Comparison of ENCODE assay signal across 18 cellular contexts in genomic region chrX:81261576-81261975, GRCh38. TPM values are rescaled to one million over a fixed set of nuclear protein-coding genes. Genes with fewer than 3 reads are reported as not detected.
DNase-seq lines count a peak whose midpoint lies in the region; ATAC-seq, FAIRE-seq and TF ChIP-seq lines count a peak whose summit lies in the region.
"Had no signal": no experiment of that assay in that cellular context is flagged by ENCODE, and none has a peak within 500 bp of the region (broad histone marks: within the 10 kb centered on the region; RNA-seq: fewer than 3 reads in every experiment).

No MANE protein-coding gene starts in this region.

- H3K27ac ChIP-seq in breast epithelium (peak overlapping the region; percentile 41 to 61), uterus (peak overlapping the region; percentile 46 to 62)
- H3K27ac ChIP-seq: KMS-11, left lung had no signal

- peaks cover 21% of the 10 kb centered on the region for H3K4me1 Mint-ChIP-seq in memory B cell
- peaks cover 27 to 29% of the 10 kb centered on the region in 2 donors for H3K4me1 Mint-ChIP-seq in effector memory CD8-positive, alpha-beta T cell (ENCODE audit: low read depth in 2 of 2)

- intact Hi-C loops in breast epithelium (cut with DNase I; ENCODE audit: low total_unique reads), result no loop called here
- intact Hi-C loops in uterus (cut with DNase I; ENCODE audit: low total_unique reads), result no loop called here

- no peak overlapping the region for H3K4me3 Mint-ChIP-seq in memory B cell
- H3K4me3 Mint-ChIP-seq in effector memory CD8-positive, alpha-beta T cell, result no peak overlapping the region
- H3K4me3 Mint-ChIP-seq: activated CD4-positive, alpha-beta memory T cell treated with anti-CD3 and anti-CD28 coated beads for 36 hours; activated naive CD8-positive, alpha-beta T cell; central memory CD8-positive, alpha-beta T cell had no signal

- no peaks in the 10 kb centered on the region for H3K27me3 ChIP-seq in breast epithelium
- H3K27me3 ChIP-seq in uterus, result no peaks in the 10 kb centered on the region
- H3K27me3 ChIP-seq: BE2C, left lung had no signal

- H3K4me3 ChIP-seq in breast epithelium (no peak overlapping the region), uterus (no peak overlapping the region)
- H3K4me3 ChIP-seq: left lung, thoracic aorta had no signal

- H3K9me3 Mint-ChIP-seq in memory B cell, result no peaks in the 10 kb centered on the region
- no peaks in the 10 kb centered on the region for H3K9me3 Mint-ChIP-seq in effector memory CD8-positive, alpha-beta T cell
- H3K9me3 Mint-ChIP-seq: central memory CD8-positive, alpha-beta T cell had no signal

- H3K9me3 ChIP-seq in breast epithelium (no peaks in the 10 kb centered on the region), uterus (no peaks in the 10 kb centered on the region)
- H3K9me3 ChIP-seq: BE2C, left lung, thoracic aorta had no signal

- H3K4me1 ChIP-seq in breast epithelium (peaks cover 0 to 5% of the 10 kb centered on the region in 2 donors), uterus (no peaks in the 10 kb centered on the region)
- H3K4me1 ChIP-seq: BE2C had no signal

- no peaks in the 10 kb centered on the region for H3K27me3 Mint-ChIP-seq in memory B cell
- no peaks in the 10 kb centered on the region for H3K27me3 Mint-ChIP-seq in effector memory CD8-positive, alpha-beta T cell
- H3K27me3 Mint-ChIP-seq: activated CD4-positive, alpha-beta memory T cell treated with anti-CD3 and anti-CD28 coated beads for 36 hours; activated naive CD8-positive, alpha-beta T cell; central memory CD8-positive, alpha-beta T cell had no signal

- TF ChIP-seq POLR2A in breast epithelium (IDR thresholded peaks at IDR 0.05) (no peak), uterus (IDR thresholded peaks at IDR 0.05) (no peak)

- ATAC-seq in memory B cell (ENCODE audit: low read depth), result no peak
- no peak for ATAC-seq in effector memory CD8-positive, alpha-beta T cell (replicated peaks)
- ATAC-seq: left lung had no signal

- peak overlapping the region; percentile 47 for H3K27ac Mint-ChIP-seq in memory B cell
- peak overlapping the region in 1 of 2 donors; percentile 44 for H3K27ac Mint-ChIP-seq in effector memory CD8-positive, alpha-beta T cell
- H3K27ac Mint-ChIP-seq: activated CD4-positive, alpha-beta memory T cell treated with anti-CD3 and anti-CD28 coated beads for 36 hours; activated naive CD8-positive, alpha-beta T cell had no signal

- DNase-seq in M059J (ENCODE audit: low read depth) (peak; percentile 40), breast epithelium (ENCODE audit: low spot score in 2 of 2) (no peak), memory B cell (ENCODE audit: low spot score in 2 of 2) (no peak), uterus (no peak), SKM-1 (lab: John Stamatoyannopoulos, UW; ENCODE audit: unreplicated experiment) (no peak), GM19239 (ENCODE audit: insufficient read length, low spot score) (no peak)
- DNase-seq in effector memory CD8-positive, alpha-beta T cell, result no peak
- DNase-seq: activated CD4-positive, alpha-beta memory T cell treated with anti-CD3 and anti-CD28 coated beads for 36 hours; activated T-cell treated with anti-CD3 and anti-CD28 coated beads, Interleukin-2, amount 50 U/mL, for 1 hour; BE2C; effector CD8-positive, alpha-beta T cell; foreskin melanocyte; left lung; NCI-H82 had no signal

- peaks cover 12% of the 10 kb centered on the region for H3K36me3 Mint-ChIP-seq in memory B cell
- H3K36me3 Mint-ChIP-seq in effector memory CD8-positive, alpha-beta T cell (ENCODE audit: insufficient read depth), result peaks cover 4% of the 10 kb centered on the region

- no peak for FAIRE-seq in GM19239 (lab: Jason Lieb, UNC)

- H3K36me3 ChIP-seq in breast epithelium, result no peaks in the 10 kb centered on the region
- H3K36me3 ChIP-seq in uterus, result no peaks in the 10 kb centered on the region
- H3K36me3 ChIP-seq: BE2C, left lung, thoracic aorta had no signal

- TF ChIP-seq CTCF in breast epithelium (IDR thresholded peaks at IDR 0.05) (no peak), uterus (IDR thresholded peaks at IDR 0.05) (no peak)

RNA-seq across cellular contexts. Expression of gene SH3BGRL, which starts 59.7 kb away (rescaled TPM):
- total RNA-seq in M059J (2014; rRNA removed; shearing (Covaris generic)), result 168 and 189 TPM in 2 replicates
- total RNA-seq in breast epithelium (100 to 1,000 TPM; 145 to 294 (median 180) TPM), uterus (100 to 1,000 TPM; 136 to 228 (median 179) TPM)

RNA-seq across cellular contexts. Expression of gene HMGN5, which starts 59.9 kb away (rescaled TPM):
- 3.1 and 3.7 TPM in 2 replicates for total RNA-seq in M059J (2014; rRNA removed; shearing (Covaris generic))
- total RNA-seq in breast epithelium, result 1 to 10 TPM; 4.3 to 8.3 (median 4.6) TPM
- 10 to 100 TPM in 1 of 4 donors, 1 to 10 TPM in 1, under 1 TPM in 2; 0.26 to 10.3 (median 3.1) TPM for total RNA-seq in uterus
